Comparison of ENCODE assay signal across 8 cellular contexts in the genomic region with DNA sequence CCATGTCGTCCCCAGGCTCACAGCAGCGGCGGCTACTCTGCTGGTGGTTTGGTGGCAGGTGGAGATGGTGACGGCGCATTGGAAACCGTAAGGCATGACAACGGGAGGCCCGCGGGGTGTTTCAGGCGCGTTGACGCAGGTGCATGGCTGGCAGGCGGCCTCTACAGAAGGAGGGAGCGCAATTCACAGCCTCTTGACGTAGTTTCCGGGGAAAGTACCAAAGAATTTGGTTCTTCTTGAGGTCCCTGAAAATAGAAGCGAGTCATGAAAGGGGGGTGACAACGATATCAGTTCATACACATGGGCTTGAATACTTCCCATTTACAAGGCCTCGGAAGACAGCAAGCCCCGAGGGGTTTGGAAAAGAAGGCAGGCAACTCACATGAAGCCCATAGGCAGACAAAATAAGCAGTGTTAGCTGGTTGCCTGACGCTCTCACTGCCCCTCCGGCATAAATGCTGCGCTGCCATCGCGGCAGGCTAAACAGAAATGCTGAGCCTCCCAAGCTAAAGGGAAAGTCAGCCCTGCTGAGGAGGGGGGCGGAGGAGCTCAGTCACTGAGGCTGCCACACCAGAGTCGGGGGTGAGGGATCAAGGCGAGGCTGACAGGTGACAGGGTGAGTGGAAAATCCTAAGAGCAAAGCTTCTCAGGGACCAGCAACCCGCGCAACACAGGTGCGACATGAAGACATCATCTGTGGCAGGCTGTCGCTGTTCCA.
DNase-seq lines count a peak whose midpoint lies in the region; ATAC-seq and TF ChIP-seq lines count a peak whose summit lies in the region.

No MANE protein-coding gene starts in this region.

- no peaks in the 10 kb centered on the region for H3F3A ChIP-seq in DOHH2 (ENCODE audit: control insufficient read depth, insufficient read depth)
- H3F3A ChIP-seq in MM.1S (ENCODE audit: insufficient read depth, low read length), result peaks cover 24% of the 10 kb centered on the region

- TF ChIP-seq CTCF in DOHH2 (IDR thresholded peaks at IDR 0.05; ENCODE audit: low read depth, low read length, poor library complexity, severe bottlenecking), result no peak
- TF ChIP-seq CTCF in MM.1S (IDR thresholded peaks at IDR 0.05; ENCODE audit: low read length), result no peak
- TF ChIP-seq CTCF in tibial artery (IDR thresholded peaks at IDR 0.05), result no peak

- no peaks in the 10 kb centered on the region for H3K9me2 ChIP-seq in DOHH2 (replicated peaks; ENCODE audit: control insufficient read depth, low read length)
- no peaks in the 10 kb centered on the region for H3K9me2 ChIP-seq in MM.1S (replicated peaks; ENCODE audit: insufficient read depth, low read length)

- ATAC-seq in GM21515 (IDR thresholded peaks at IDR 0.05; ENCODE audit: unreplicated experiment), result peak; percentile 98

- H3K36me3 ChIP-seq in DOHH2 (ENCODE audit: control insufficient read depth, low read length) (no peaks in the 10 kb centered on the region), MM.1S (replicated peaks; ENCODE audit: insufficient read depth, low read length) (no peaks in the 10 kb centered on the region), mucosa of rectum (ENCODE audit: control insufficient read depth in 2 of 2, insufficient read depth in 2 of 2, low read length in 2 of 2) (no peaks in the 10 kb centered on the region), tibial artery (peaks cover 16 to 18% (median 16%) of the 10 kb centered on the region in 3 donors)

- H3K9ac ChIP-seq in MM.1S (ENCODE audit: low read length) (peak overlapping the region; percentile 98), mucosa of rectum (ENCODE audit: low read depth in 1 of 2, low read length in 2 of 2) (no peak overlapping the region)

- no peak overlapping the region for H3K27ac ChIP-seq in DOHH2 (ENCODE audit: low read depth, low read length)
- peak overlapping the region; percentile 99 for H3K27ac ChIP-seq in MM.1S (ENCODE audit: low read length)
- H3K27ac ChIP-seq in mucosa of rectum (ENCODE audit: low read depth in 2 of 2, low read length in 2 of 2), result peak overlapping the region; percentile 12 to 53
- H3K27ac ChIP-seq in tibial artery, result peak overlapping the region; percentile 36 to 65

- peak overlapping the region; percentile 57; the same call in 1 of the 2 replicates for H2AFZ ChIP-seq in MM.1S (ENCODE audit: low read length)

- H3K4me1 ChIP-seq in DOHH2 (ENCODE audit: control insufficient read depth, low read length) (peaks cover 7% of the 10 kb centered on the region; the same call in 1 of the 2 replicates), MM.1S (ENCODE audit: low read length) (peaks cover 44% of the 10 kb centered on the region), mucosa of rectum (ENCODE audit: control insufficient read depth in 2 of 2, insufficient read depth in 2 of 2, low read length in 2 of 2) (no peaks in the 10 kb centered on the region), tibial artery (peaks cover 6 to 39% (median 14%) of the 10 kb centered on the region in 4 donors)

- DNase-seq in MM.1S (peak; percentile 97), tibial artery (no peak), NK-92 (lab: John Stamatoyannopoulos, UW; ENCODE audit: unreplicated experiment) (no peak), NCI-H446 treated with DMSO at 0.1 percent for 48 hours (lab: John Stamatoyannopoulos, UW) (no peak)
- DNase-seq in activated naive CD4-positive, alpha-beta T cell treated with Interleukin-2 at 50 U/mL for 16 hours, result peak; percentile 61

- H3K79me2 ChIP-seq in DOHH2 (ENCODE audit: control insufficient read depth, low read length) (no peaks in the 10 kb centered on the region), MM.1S (ENCODE audit: low read length) (no peaks in the 10 kb centered on the region)

- H3K4me3 ChIP-seq in DOHH2 (ENCODE audit: low read length) (no peak overlapping the region), MM.1S (ENCODE audit: low read length) (peak overlapping the region; percentile 65), mucosa of rectum (ENCODE audit: low read length in 2 of 2) (peak overlapping the region in 1 of 2 donors; percentile 28), tibial artery (no peak overlapping the region)

- peak overlapping the region; percentile 32 for H3K4me2 ChIP-seq in DOHH2 (ENCODE audit: low read length)
- H3K4me2 ChIP-seq in MM.1S (ENCODE audit: low read depth, low read length), result peak overlapping the region; percentile 99

- intact Hi-C loops in tibial artery (cut with DNase I; ENCODE audit: low total_unique reads), result no loop called here

- peaks cover 38% of the 10 kb centered on the region for H3K27me3 ChIP-seq in DOHH2 (ENCODE audit: control insufficient read depth, low read length)
- no peaks in the 10 kb centered on the region for H3K27me3 ChIP-seq in MM.1S (replicated peaks; ENCODE audit: insufficient read depth, low read length)
- H3K27me3 ChIP-seq in mucosa of rectum (ENCODE audit: control insufficient read depth in 2 of 2, insufficient read depth in 2 of 2, low read length in 2 of 2), result no peaks in the 10 kb centered on the region
- H3K27me3 ChIP-seq in tibial artery, result no peaks in the 10 kb centered on the region

- H4K20me1 ChIP-seq in DOHH2 (ENCODE audit: control insufficient read depth, insufficient read depth, low read depth, low read length) (no peaks in the 10 kb centered on the region), MM.1S (ENCODE audit: insufficient read depth, low read length) (no peaks in the 10 kb centered on the region)

- no peaks in the 10 kb centered on the region for H3K9me3 ChIP-seq in DOHH2 (ENCODE audit: control insufficient read depth, insufficient read depth, low read length)
- no peaks in the 10 kb centered on the region for H3K9me3 ChIP-seq in MM.1S (replicated peaks; ENCODE audit: insufficient read depth, low read length)
- H3K9me3 ChIP-seq in mucosa of rectum (ENCODE audit: control insufficient read depth in 2 of 2, low read length in 2 of 2), result no peaks in the 10 kb centered on the region
- no peaks in the 10 kb centered on the region for H3K9me3 ChIP-seq in tibial artery

Comparison
In these comparisons a context has a peak if more than half of its experiments do, and no peak if none do; other contexts are left out.
1. DNase-seq: peak in MM.1S (single experiment) and activated naive CD4-positive, alpha-beta T cell treated with Interleukin-2 at 50 U/mL for 16 hours (single experiment); none in tibial artery (0 of 2), NK-92 (single experiment) and NCI-H446 treated with DMSO at 0.1 percent for 48 hours (single experiment).